Comparison of ENCODE assay signal across 9 cellular contexts in the genomic region with DNA sequence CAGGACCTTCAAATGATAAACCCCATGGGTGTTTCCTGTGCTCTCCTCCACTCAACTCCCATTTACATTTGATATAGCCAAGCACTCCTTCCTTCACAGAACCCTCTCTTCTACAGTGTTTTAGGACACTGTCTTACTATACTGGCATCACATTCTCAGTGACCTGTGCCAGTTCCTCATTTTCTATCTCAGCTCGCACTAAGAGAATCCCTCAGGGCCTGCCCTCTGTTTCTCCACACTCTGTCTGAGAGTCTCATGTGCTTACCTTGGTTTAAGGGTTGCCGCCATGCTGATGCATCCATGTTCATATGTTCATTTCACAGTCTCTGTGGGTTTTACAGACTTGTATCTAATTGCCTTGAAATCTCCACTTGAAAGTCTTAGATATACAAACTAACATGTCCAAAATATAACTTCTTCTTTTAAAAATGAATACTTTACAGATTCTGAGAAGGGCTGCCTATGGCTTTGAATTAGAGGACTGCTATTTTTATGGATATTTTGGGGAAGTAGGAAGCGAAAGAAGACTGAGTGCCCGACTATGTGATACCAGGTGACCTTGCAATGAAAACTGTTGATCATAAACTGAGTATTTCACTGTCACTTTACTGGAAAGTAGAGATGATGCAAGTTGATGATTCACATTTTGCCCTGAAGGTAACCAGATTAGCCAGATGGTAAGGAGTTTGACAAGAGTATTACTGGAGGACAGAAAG.
DNase-seq lines count a peak whose midpoint lies in the region; ATAC-seq, FAIRE-seq and TF ChIP-seq lines count a peak whose summit lies in the region.
"Had no signal": no experiment of that assay in that cellular context is flagged by ENCODE, and none has a peak within 500 bp of the region (broad histone marks: within the 10 kb centered on the region; RNA-seq: fewer than 3 reads in every experiment).

No MANE protein-coding gene starts in this region.

- H3K9me3 Mint-ChIP-seq in activated CD8-positive, alpha-beta memory T cell treated with anti-CD3 and anti-CD28 coated beads, Interleukin-2, amount 10 ng/mL, durations not matched to agents 7 days and 5 days (ENCODE audit: low read depth), result peaks cover 9% of the 10 kb centered on the region
- H3K9me3 Mint-ChIP-seq: central memory CD8-positive, alpha-beta T cell had no signal

- H3K4me3 ChIP-seq in HCT116 (replicated peaks in 1 of 2; ENCODE audit: low read depth in 1 of 2, low read length in 2 of 2), result no peak overlapping the region
- H3K4me3 ChIP-seq in NB4 (ENCODE audit: low read depth, low read length), result no peak overlapping the region

- no peaks in the 10 kb centered on the region for H3K4me1 Mint-ChIP-seq in activated CD8-positive, alpha-beta memory T cell treated with anti-CD3 and anti-CD28 coated beads, Interleukin-2, amount 10 ng/mL, durations not matched to agents 7 days and 5 days
- H3K4me1 Mint-ChIP-seq: central memory CD8-positive, alpha-beta T cell had no signal

- no peaks in the 10 kb centered on the region for H3K9me2 ChIP-seq in HCT116 (ENCODE audit: insufficient read depth)

- H2AFZ ChIP-seq in HCT116 (ENCODE audit: low read depth, low read length, poor library complexity, severe bottlenecking), result no peak overlapping the region

- no peak for TF ChIP-seq CTCF in HCT116 (IDR thresholded peaks at IDR 0.05 in 2 of 3, conservative IDR thresholded peaks at IDR 0.05 in 1 of 3; ENCODE audit: borderline replicate concordance in 1 of 3, insufficient read depth in 1 of 3, low read depth in 2 of 3, low read length in 2 of 3)
- TF ChIP-seq CTCF in NB4 (IDR thresholded peaks at IDR 0.05; ENCODE audit: low read depth, low read length), result no peak

- no peak for FAIRE-seq in GM19239 (lab: Jason Lieb, UNC)

- no peaks in the 10 kb centered on the region for H3K36me3 ChIP-seq in HCT116 (ENCODE audit: control insufficient read depth in 1 of 2, insufficient read depth in 2 of 2, low read length in 2 of 2)

- H3K27me3 Mint-ChIP-seq in activated CD8-positive, alpha-beta memory T cell treated with anti-CD3 and anti-CD28 coated beads, Interleukin-2, amount 10 ng/mL, durations not matched to agents 7 days and 5 days, result no peaks in the 10 kb centered on the region
- H3K27me3 Mint-ChIP-seq: central memory CD8-positive, alpha-beta T cell had no signal

- no peak overlapping the region for H3K4me2 ChIP-seq in HCT116 (ENCODE audit: low read length)

- no peaks in the 10 kb centered on the region for H3K79me2 ChIP-seq in HCT116 (ENCODE audit: insufficient read depth, low read length)

- TF ChIP-seq POLR2A in HCT116 (IDR thresholded peaks at IDR 0.05; ENCODE audit: borderline replicate concordance, extremely low read depth, insufficient read depth, insufficient read length), result no peak
- TF ChIP-seq POLR2A in NB4 (IDR thresholded peaks at IDR 0.05; ENCODE audit: extremely low read depth, insufficient read length), result no peak
- TF ChIP-seq POLR2A in erythroblast (IDR thresholded peaks at IDR 0.05; ENCODE audit: low read length), result no peak

- peak; percentile 87 for ATAC-seq in GM18517 (IDR thresholded peaks at IDR 0.05; ENCODE audit: unreplicated experiment)
- ATAC-seq in HCT116, result no peak
- ATAC-seq in activated CD8-positive, alpha-beta memory T cell treated with anti-CD3 and anti-CD28 coated beads, Interleukin-2, amount 10 ng/mL, durations not matched to agents 7 days and 5 days, result no peak

- H3K27ac Mint-ChIP-seq in activated CD8-positive, alpha-beta memory T cell treated with anti-CD3 and anti-CD28 coated beads, Interleukin-2, amount 10 ng/mL, durations not matched to agents 7 days and 5 days, result no peak overlapping the region

- intact Hi-C loops in HCT116 (cut with micrococcal nuclease), result no loop called here

- CTCF ChIA-PET in HCT116 (lab: Charles Lee), result no interaction called here
- CTCF ChIA-PET in activated CD8-positive, alpha-beta memory T cell treated with anti-CD3 and anti-CD28 coated beads, Interleukin-2, amount 10 ng/mL, durations not matched to agents 7 days and 5 days (lab: Charles Lee), result no interaction called here

- RAD21 ChIA-PET in HCT116 (lab: Charles Lee; ENCODE audit: low non-redundant PET in 1 of 2, low total read pairs in 2 of 2, uncharacterized antibody in 2 of 2, unreplicated experiment in 2 of 2), result no interaction called here

- H3K36me3 Mint-ChIP-seq in activated CD8-positive, alpha-beta memory T cell treated with anti-CD3 and anti-CD28 coated beads, Interleukin-2, amount 10 ng/mL, durations not matched to agents 7 days and 5 days, result peaks cover 46% of the 10 kb centered on the region

- no peak for TF ChIP-seq RAD21 in HCT116 (IDR thresholded peaks at IDR 0.05; ENCODE audit: low read depth)

- no peaks in the 10 kb centered on the region for H3K27me3 ChIP-seq in HCT116 (ENCODE audit: insufficient read depth, low read length)

- no peaks in the 10 kb centered on the region; a peak in 1 of 4 replicates for H3K4me1 ChIP-seq in HCT116 (ENCODE audit: control insufficient read depth in 1 of 2, insufficient read depth in 2 of 2, low read length in 2 of 2)

- no peak overlapping the region for H3K4me3 Mint-ChIP-seq in activated CD8-positive, alpha-beta memory T cell treated with anti-CD3 and anti-CD28 coated beads, Interleukin-2, amount 10 ng/mL, durations not matched to agents 7 days and 5 days
- H3K4me3 Mint-ChIP-seq: central memory CD8-positive, alpha-beta T cell had no signal

- H4K20me1 ChIP-seq in HCT116 (ENCODE audit: insufficient read depth), result no peaks in the 10 kb centered on the region

- POLR2A ChIA-PET in HCT116 (lab: Charles Lee), result no interaction called here

- no peak overlapping the region for H3K9ac ChIP-seq in HCT116 (ENCODE audit: low read length)

- no peaks in the 10 kb centered on the region for H3K9me3 ChIP-seq in HCT116 (ENCODE audit: control insufficient read depth in 1 of 2, insufficient read depth in 1 of 2, low read depth in 1 of 2, low read length in 2 of 2)

- BruUV-seq in HCT116 (replicated peaks; lab: Mats Ljungman, UMichigan), result no TSS peak

- no peak for DNase-seq in HCT116 (ENCODE audit: low read depth, low spot score)
- DNase-seq in NB4 (ENCODE audit: low read depth), result peak; percentile 48
- DNase-seq in erythroblast (lab: John Stamatoyannopoulos, UW), result peak; percentile 1 to 27
- no peak for DNase-seq in activated CD8-positive, alpha-beta memory T cell treated with anti-CD3 and anti-CD28 coated beads, Interleukin-2, amount 10 ng/mL, durations not matched to agents 7 days and 5 days
- DNase-seq in NCI-H2081 (lab: John Stamatoyannopoulos, UW), result no peak
- DNase-seq in GM19239 (ENCODE audit: insufficient read length, low spot score), result no peak
- DNase-seq in effector CD8-positive, alpha-beta T cell (lab: John Stamatoyannopoulos, UW), result no peak

- H3K27ac ChIP-seq in HCT116 (ENCODE audit: low read depth, low read length), result no peak overlapping the region

TF ChIP-seq in HCT116, 20 proteins besides CTCF, POLR2A, EP300 and RAD21:
- no peak for TF ChIP-seq JUND (IDR thresholded peaks at IDR 0.05)
- 0 out of 2 replicates have a peak, but pooled peaks have one; percentile 28 for TF ChIP-seq CEBPB (IDR thresholded peaks at IDR 0.05; ENCODE audit: low read depth)
- TF ChIP-seq, protein P1, sequence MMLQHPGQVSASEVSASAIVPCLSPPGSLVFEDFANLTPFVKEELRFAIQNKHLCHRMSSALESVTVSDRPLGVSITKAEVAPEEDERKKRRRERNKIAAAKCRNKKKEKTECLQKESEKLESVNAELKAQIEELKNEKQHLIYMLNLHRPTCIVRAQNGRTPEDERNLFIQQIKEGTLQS (IDR thresholded peaks at IDR 0.05), result 0 out of 2 replicates have a peak, but pooled peaks have one; percentile 31

Comparison
In these comparisons a context has a peak if more than half of its experiments do, and no peak if none do; other contexts are left out.
1. DNase-seq: peak in NB4 (single experiment) and erythroblast (2 of 2); none in HCT116 (single experiment), activated CD8-positive, alpha-beta memory T cell treated with anti-CD3 and anti-CD28 coated beads, Interleukin-2, amount 10 ng/mL, durations not matched to agents 7 days and 5 days (single experiment), NCI-H2081 (0 of 2), GM19239 (single experiment) and effector CD8-positive, alpha-beta T cell (single experiment).